In the genomic region with DNA sequence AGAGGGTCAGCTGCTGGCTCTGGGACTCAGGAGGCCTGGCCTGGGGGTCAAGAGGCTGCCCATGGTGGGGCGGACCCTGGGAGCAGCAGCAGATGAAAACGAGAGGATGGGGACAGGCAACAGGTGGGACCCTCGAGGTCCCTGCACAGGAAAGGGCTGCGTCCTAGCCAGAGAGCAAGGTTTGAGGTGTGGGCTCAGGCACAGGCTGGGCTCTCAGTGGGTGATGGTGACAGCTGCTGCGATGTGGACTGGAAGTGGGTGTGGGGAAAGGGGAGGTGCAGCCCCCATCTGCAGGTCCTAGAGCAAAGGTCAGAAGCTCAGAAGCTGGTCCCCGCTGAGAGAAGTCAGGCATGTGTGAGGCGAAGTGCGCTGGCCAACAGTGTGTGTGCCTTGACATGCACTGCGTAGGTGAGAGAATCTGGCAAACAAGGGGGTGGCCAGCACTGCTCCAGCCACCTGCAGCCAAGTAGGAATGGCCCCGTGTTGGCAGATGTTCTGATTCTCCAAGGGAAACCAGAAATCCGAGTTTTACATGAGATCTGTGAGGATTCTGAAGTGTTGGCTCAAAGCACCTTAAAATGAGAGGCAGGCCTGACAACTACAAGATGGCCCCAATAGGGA, we compare ENCODE assay signal across 16 cellular contexts.
DNase-seq lines count a peak whose midpoint lies in the region; ATAC-seq and TF ChIP-seq lines count a peak whose summit lies in the region.
"Had no signal": no experiment of that assay in that cellular context is flagged by ENCODE, and none has a peak within 500 bp of the region (broad histone marks: within the 10 kb centered on the region; RNA-seq: fewer than 3 reads in every experiment).

No MANE protein-coding gene starts in this region.

- H3K4me3 Mint-ChIP-seq in neural progenitor cell (no peak overlapping the region), osteocyte (ENCODE audit: unreplicated experiment) (no peak overlapping the region)
- no peak overlapping the region for H3K4me3 Mint-ChIP-seq in activated T-helper 17 cell treated with anti-CD3 and anti-CD28 coated beads, Interleukin-2, amount 50 U/mL, for 72 hours
- H3K4me3 Mint-ChIP-seq: B cell; CD14-positive monocyte; CD8-positive, alpha-beta T cell; IgD-negative memory B cell had no signal

- intact Hi-C loops in sciatic nerve (cut with DNase I): no loop called here

- H4K20me1 ChIP-seq in BLaER1 treated with 17β-estradiol and CSF1 and Interleukin-3, amounts not matched to agents 10 nM and 100 nM: no peaks in the 10 kb centered on the region
- H4K20me1 ChIP-seq in neural progenitor cell (ENCODE audit: low read depth): no peaks in the 10 kb centered on the region

- peaks cover 41 to 67% (median 51%) of the 10 kb centered on the region in 11 experiments for H3K9me3 ChIP-seq in BLaER1 treated with 17β-estradiol and CSF1 and Interleukin-3, amounts not matched to agents 10 nM and 100 nM (replicated peaks in 1 of 11)
- no peaks in the 10 kb centered on the region for H3K9me3 ChIP-seq in neural progenitor cell (ENCODE audit: low read depth)
- H3K9me3 ChIP-seq: Caco-2 had no signal

- peaks cover 25% of the 10 kb centered on the region for H3K4me1 Mint-ChIP-seq in neural progenitor cell
- H3K4me1 Mint-ChIP-seq in osteocyte (ENCODE audit: unreplicated experiment): no peaks in the 10 kb centered on the region
- H3K4me1 Mint-ChIP-seq in activated T-helper 17 cell treated with anti-CD3 and anti-CD28 coated beads, Interleukin-2, amount 50 U/mL, for 72 hours: no peaks in the 10 kb centered on the region
- H3K4me1 Mint-ChIP-seq: B cell had no signal

- TF ChIP-seq CTCF in HL-60 (IDR thresholded peaks at IDR 0.05; ENCODE audit: insufficient read depth, low read length) (no peak), neural progenitor cell (IDR thresholded peaks at IDR 0.05) (no peak), osteocyte (IDR thresholded peaks at IDR 0.05) (no peak)

- H3K4me2 ChIP-seq in BLaER1 treated with 17β-estradiol and CSF1 and Interleukin-3, amounts not matched to agents 10 nM and 100 nM: peak overlapping the region in 6 of 11 experiments; percentile 3 to 38 (median 18); a peak in 4 of 22 replicates
- no peak overlapping the region for H3K4me2 ChIP-seq in neural progenitor cell

- H3K9me3 Mint-ChIP-seq in neural progenitor cell (peaks cover 37% of the 10 kb centered on the region), osteocyte (ENCODE audit: unreplicated experiment) (peaks cover 25% of the 10 kb centered on the region)
- H3K9me3 Mint-ChIP-seq in activated T-helper 17 cell treated with anti-CD3 and anti-CD28 coated beads, Interleukin-2, amount 50 U/mL, for 72 hours: no peaks in the 10 kb centered on the region

- peaks cover 0 to 3% (median 0%) of the 10 kb centered on the region in 11 experiments; a peak in 2 of 22 replicates for H3K36me3 ChIP-seq in BLaER1 treated with 17β-estradiol and CSF1 and Interleukin-3, amounts not matched to agents 10 nM and 100 nM
- H3K36me3 ChIP-seq in neural progenitor cell: no peaks in the 10 kb centered on the region

- H3K9ac ChIP-seq in BLaER1 treated with 17β-estradiol and CSF1 and Interleukin-3, amounts not matched to agents 10 nM and 100 nM: no peak overlapping the region
- no peak overlapping the region for H3K9ac ChIP-seq in neural progenitor cell

- peaks cover 8 to 49% (median 40%) of the 10 kb centered on the region in 10 experiments for H3K4me1 ChIP-seq in BLaER1 treated with 17β-estradiol and CSF1 and Interleukin-3, amounts not matched to agents 10 nM and 100 nM
- no peaks in the 10 kb centered on the region for H3K4me1 ChIP-seq in neural progenitor cell
- H3K4me1 ChIP-seq: Caco-2 had no signal

- no peaks in the 10 kb centered on the region for H3F3A ChIP-seq in neural progenitor cell (ENCODE audit: low read depth)

- no peaks in the 10 kb centered on the region for H3K79me2 ChIP-seq in neural progenitor cell (ENCODE audit: low read depth)

- H3K4me3 ChIP-seq in BLaER1 treated with 17β-estradiol and CSF1 and Interleukin-3, amounts not matched to agents 10 nM and 100 nM: no peak overlapping the region
- no peak overlapping the region for H3K4me3 ChIP-seq in HL-60 (replicated peaks; ENCODE audit: insufficient read depth, low read length)
- H3K4me3 ChIP-seq in neural progenitor cell: no peak overlapping the region

- H2AFZ ChIP-seq in neural progenitor cell (replicated peaks): no peak overlapping the region

- H3K27ac ChIP-seq in BLaER1 treated with 17β-estradiol and CSF1 and Interleukin-3, amounts not matched to agents 10 nM and 100 nM: peak overlapping the region in 1 of 11 experiments; percentile 8; a peak in 2 of 22 replicates
- H3K27ac ChIP-seq in HL-60 (replicated peaks) (peak overlapping the region; percentile 94), neural progenitor cell (no peak overlapping the region)

- peaks cover 6% of the 10 kb centered on the region for H3K36me3 Mint-ChIP-seq in neural progenitor cell
- no peaks in the 10 kb centered on the region for H3K36me3 Mint-ChIP-seq in osteocyte (ENCODE audit: unreplicated experiment)
- no peaks in the 10 kb centered on the region for H3K36me3 Mint-ChIP-seq in activated T-helper 17 cell treated with anti-CD3 and anti-CD28 coated beads, Interleukin-2, amount 50 U/mL, for 72 hours (ENCODE audit: low read depth)
- H3K36me3 Mint-ChIP-seq: CD8-positive, alpha-beta T cell; IgD-negative memory B cell had no signal

- H3K27me3 ChIP-seq in BLaER1 treated with 17β-estradiol and CSF1 and Interleukin-3, amounts not matched to agents 10 nM and 100 nM: peaks cover 0 to 6% (median 0%) of the 10 kb centered on the region in 11 experiments; a peak in 1 of 22 replicates
- H3K27me3 ChIP-seq in HL-60 (ENCODE audit: insufficient read depth, poor library complexity, severe bottlenecking) (no peaks in the 10 kb centered on the region), neural progenitor cell (no peaks in the 10 kb centered on the region)

- H3K27ac Mint-ChIP-seq in neural progenitor cell (peak overlapping the region; percentile 76), osteocyte (ENCODE audit: unreplicated experiment) (no peak overlapping the region)
- no peak overlapping the region for H3K27ac Mint-ChIP-seq in activated T-helper 17 cell treated with anti-CD3 and anti-CD28 coated beads, Interleukin-2, amount 50 U/mL, for 72 hours
- H3K27ac Mint-ChIP-seq: B cell; CD8-positive, alpha-beta T cell; IgD-negative memory B cell had no signal

- ATAC-seq in sciatic nerve: no peak
- ATAC-seq in activated T-helper 17 cell treated with anti-CD3 and anti-CD28 coated beads, Interleukin-2, amount 50 U/mL, for 72 hours (replicated peaks): no peak
- ATAC-seq: CD8-positive, alpha-beta T cell had no signal

- DNase-seq in HL-60 (ENCODE audit: low read depth in 1 of 2, low spot score in 1 of 2) (no peak), neural progenitor cell (ENCODE audit: low spot score) (no peak), sciatic nerve (ENCODE audit: low spot score) (peak; percentile 28), osteocyte (ENCODE audit: extremely low spot score, unreplicated experiment) (no peak)
- DNase-seq in activated effector memory CD4-positive, alpha-beta T cell treated with anti-CD3 and anti-CD28 coated beads, Interleukin-2, amount 50 U/mL, for 16 hours: no peak
- DNase-seq: Caco-2; CD8-positive, alpha-beta T cell; DND-41; GDM1; GOT3; HCEC 1CT had no signal

- H3K27me3 Mint-ChIP-seq in neural progenitor cell (ENCODE audit: insufficient read depth, low read depth) (peaks cover 2% of the 10 kb centered on the region), osteocyte (ENCODE audit: unreplicated experiment) (no peaks in the 10 kb centered on the region)
- H3K27me3 Mint-ChIP-seq in activated T-helper 17 cell treated with anti-CD3 and anti-CD28 coated beads, Interleukin-2, amount 50 U/mL, for 72 hours: no peaks in the 10 kb centered on the region
- H3K27me3 Mint-ChIP-seq: B cell, IgD-negative memory B cell had no signal
